Comparison of ENCODE assay signal across 3 cellular contexts in genomic region chr5:75482482-75482881, GRCh38.
TF ChIP-seq lines count a peak whose summit lies in the region.

No MANE protein-coding gene starts in this region.

TF ChIP-seq in GM12891, 5 proteins besides CTCF, POLR2A, EP300 and RAD21:
- TF ChIP-seq POU2F2 (IDR thresholded peaks at IDR 0.05; ENCODE audit: low read depth, low read length) (no peak), TAF1 (IDR thresholded peaks at IDR 0.05; ENCODE audit: low read depth, low read length) (no peak), PAX5 (IDR thresholded peaks at IDR 0.05; ENCODE audit: insufficient read depth, low read length, severe bottlenecking) (no peak), SPI1 (IDR thresholded peaks at IDR 0.05; ENCODE audit: low read depth, low read length) (no peak), POLR2AphosphoS5 (IDR thresholded peaks at IDR 0.05; ENCODE audit: low read depth, low read length) (no peak)

TF ChIP-seq in H1, 55 proteins besides CTCF, POLR2A, EP300 and RAD21:
- TF ChIP-seq FOSL1 (IDR thresholded peaks at IDR 0.05; ENCODE audit: insufficient read depth, low read depth, low read length), result no peak
- TF ChIP-seq ATF2 (IDR thresholded peaks at IDR 0.05; ENCODE audit: low read length), result no peak
- no peak for TF ChIP-seq TAF7 (optimal IDR thresholded peaks at IDR 0.05; ENCODE audit: borderline replicate concordance, low read depth, low read length)
- TF ChIP-seq RFX5 (IDR thresholded peaks at IDR 0.05; ENCODE audit: borderline replicate concordance, low read depth, low read length), result no peak
- TF ChIP-seq ATF3 (IDR thresholded peaks at IDR 0.05; ENCODE audit: insufficient read depth, low read depth, low read length), result no peak
- no peak for TF ChIP-seq ASH2L (IDR thresholded peaks at IDR 0.05; ENCODE audit: low read length)
- no peak for TF ChIP-seq HDAC2 (IDR thresholded peaks at IDR 0.05; ENCODE audit: borderline replicate concordance in 1 of 2, low read depth in 2 of 2, low read length in 2 of 2)
TF ChIP-seq in H1: peak in this region for 0.

TF ChIP-seq in liver, 16 proteins besides CTCF, POLR2A, EP300 and RAD21:
- TF ChIP-seq YY1 (IDR thresholded peaks at IDR 0.05) (peak; percentile 51), RXRA (IDR thresholded peaks at IDR 0.05) (peak in 1 of 2 donors; percentile 82), SP1 (IDR thresholded peaks at IDR 0.05) (no peak), HNF4A (conservative IDR thresholded peaks at IDR 0.05) (peak in 1 of 2 donors; percentile 26), FOXA2 (IDR thresholded peaks at IDR 0.05) (peak; percentile 52), REST (IDR thresholded peaks at IDR 0.05) (peak; percentile 46), ZBTB33 (IDR thresholded peaks at IDR 0.05) (no peak)
TF ChIP-seq in liver: peak in this region for 5.
